In the genomic region with DNA sequence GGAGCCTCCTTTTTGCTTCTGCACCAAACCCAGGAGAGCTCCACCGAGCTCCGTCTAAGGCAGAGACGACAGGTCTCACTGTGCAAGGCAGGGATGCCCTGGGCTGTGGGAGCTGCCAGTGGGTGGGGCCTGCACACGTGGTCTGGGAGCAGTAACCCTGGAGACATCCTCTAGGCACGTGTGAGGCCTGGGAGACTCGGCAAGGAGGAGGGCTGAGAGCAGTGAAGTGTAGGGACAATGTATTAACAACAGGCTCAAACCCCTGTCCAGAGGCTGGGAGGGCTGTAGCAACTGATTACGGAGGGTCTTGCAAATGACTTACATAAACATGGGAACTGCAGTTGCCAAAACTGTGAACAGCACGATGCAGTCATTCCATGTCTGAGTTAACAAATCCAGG, we compare ENCODE assay signal across 11 cellular contexts. TPM values are rescaled to one million over a fixed set of nuclear protein-coding genes. Genes with fewer than 3 reads are reported as not detected.
DNase-seq lines count a peak whose midpoint lies in the region; ATAC-seq, FAIRE-seq and TF ChIP-seq lines count a peak whose summit lies in the region.
"Had no signal": no experiment of that assay in that cellular context is flagged by ENCODE, and none has a peak within 500 bp of the region (broad histone marks: within the 10 kb centered on the region; RNA-seq: fewer than 3 reads in every experiment).

No MANE protein-coding gene starts in this region.

- H3K4me1 ChIP-seq in HCT116 (ENCODE audit: control insufficient read depth in 1 of 2, insufficient read depth in 2 of 2, low read length in 2 of 2) (no peaks in the 10 kb centered on the region; a peak in 1 of 4 replicates), keratinocyte (ENCODE audit: control insufficient read depth, extremely low read depth, insufficient read depth, low read length) (peaks cover 31% of the 10 kb centered on the region), spleen (peaks cover 0 to 3% (median 0%) of the 10 kb centered on the region in 6 donors)
- H3K4me1 ChIP-seq: HAP-1 had no signal

- 51 to 77% (median 66%) methylated on average over 8 of the region's 8 CpGs for WGBS in spleen, 5 donors

- H3K27me3 ChIP-seq in HCT116 (ENCODE audit: insufficient read depth, low read length) = no peaks in the 10 kb centered on the region
- no peaks in the 10 kb centered on the region for H3K27me3 ChIP-seq in keratinocyte (ENCODE audit: control insufficient read depth, extremely low read depth, insufficient read depth, low read length)
- no peaks in the 10 kb centered on the region for H3K27me3 ChIP-seq in spleen (replicated peaks in 1 of 7)

- no peak overlapping the region for H3K4me3 ChIP-seq in HCT116 (replicated peaks in 1 of 2; ENCODE audit: low read depth in 1 of 2, low read length in 2 of 2)
- peak overlapping the region in 1 of 3 experiments; percentile 39 for H3K4me3 ChIP-seq in keratinocyte (ENCODE audit: control insufficient read depth in 2 of 3, extremely low read depth in 1 of 3, insufficient read depth in 2 of 3, low read depth in 1 of 3, low read length in 3 of 3)
- H3K4me3 ChIP-seq in spleen = no peak overlapping the region
- H3K4me3 ChIP-seq: HAP-1 had no signal

- DNase-seq in HCT116 (ENCODE audit: low read depth, low spot score) (no peak), amniotic epithelial cell (ENCODE audit: low read depth) (peak; percentile 45), keratinocyte (ENCODE audit: low read depth, low spot score) (no peak), spleen (peak; percentile 48), GF-D8 (lab: John Stamatoyannopoulos, UW) (no peak), NCI-H2081 (lab: John Stamatoyannopoulos, UW) (no peak), DMS114 treated with DMSO at 0.1 percent for 48 hours (lab: John Stamatoyannopoulos, UW; ENCODE audit: unreplicated experiment) (no peak)
- DNase-seq: NCI-H2227 treated with DMSO at 0.1 percent for 48 hours had no signal

- TF ChIP-seq POLR2A in HCT116 (IDR thresholded peaks at IDR 0.05; ENCODE audit: borderline replicate concordance, extremely low read depth, insufficient read depth, insufficient read length) (no peak), spleen (IDR thresholded peaks at IDR 0.05) (no peak)

- H3K79me2 ChIP-seq in HCT116 (ENCODE audit: insufficient read depth, low read length) (no peaks in the 10 kb centered on the region), keratinocyte (ENCODE audit: control insufficient read depth, insufficient read depth, low read length) (no peaks in the 10 kb centered on the region)

- dilution Hi-C loops in keratinocyte (cut with MboI; ENCODE audit: extremely low pct_ligation_motif_present, low sequenced_read_pairs) = no loop called here

- H2AFZ ChIP-seq in HCT116 (ENCODE audit: low read depth, low read length, poor library complexity, severe bottlenecking) (no peak overlapping the region), keratinocyte (ENCODE audit: control insufficient read depth, low read length) (peak overlapping the region; percentile 85)

- H3K4me2 ChIP-seq in HCT116 (ENCODE audit: low read length) (no peak overlapping the region), keratinocyte (ENCODE audit: control insufficient read depth, extremely low read depth, insufficient read depth, low read depth, low read length) (peak overlapping the region; percentile 82)

- no peaks in the 10 kb centered on the region for H3K36me3 ChIP-seq in HCT116 (ENCODE audit: control insufficient read depth in 1 of 2, insufficient read depth in 2 of 2, low read length in 2 of 2)
- H3K36me3 ChIP-seq in keratinocyte (ENCODE audit: control insufficient read depth in 2 of 2, extremely low read depth in 1 of 2, insufficient read depth in 2 of 2, low read length in 2 of 2) = no peaks in the 10 kb centered on the region
- H3K36me3 ChIP-seq in spleen = no peaks in the 10 kb centered on the region
- H3K36me3 ChIP-seq: HAP-1 had no signal

- intact Hi-C loops in HCT116 (cut with micrococcal nuclease) (loop anchor here (2.0 kb wide), 2 partner anchors 106 to 204 kb away; no protein-coding TSS in a partner anchor), spleen (cut with DNase I; ENCODE audit: low total_unique reads) (no loop called here)

- CTCF ChIA-PET in HCT116 (lab: Charles Lee) = interaction anchor here (1.2 to 3.1 kb wide), 3 partner anchors 107 to 110 kb away, joined by 3 to 11 read pairs (median 5); no protein-coding TSS in a partner anchor

- RAD21 ChIA-PET in HCT116 (lab: Charles Lee; ENCODE audit: low non-redundant PET in 1 of 2, low total read pairs in 2 of 2, uncharacterized antibody in 2 of 2, unreplicated experiment in 2 of 2) = no interaction called here

- H3K9ac ChIP-seq in HCT116 (ENCODE audit: low read length) (no peak overlapping the region), keratinocyte (ENCODE audit: control insufficient read depth, extremely low read depth, insufficient read depth, low read length) (peak overlapping the region; percentile 75)

- peaks cover 2% of the 10 kb centered on the region for H3K9me1 ChIP-seq in keratinocyte (ENCODE audit: control insufficient read depth, extremely low read depth, insufficient read depth, low read length)

- TF ChIP-seq CTCF in HCT116 (IDR thresholded peaks at IDR 0.05 in 2 of 3, conservative IDR thresholded peaks at IDR 0.05 in 1 of 3; ENCODE audit: borderline replicate concordance in 1 of 3, insufficient read depth in 1 of 3, low read depth in 2 of 3, low read length in 2 of 3) (no peak), keratinocyte (optimal IDR thresholded peaks at IDR 0.05 in 1 of 3, IDR thresholded peaks at IDR 0.05 in 1 of 3, conservative IDR thresholded peaks at IDR 0.05 in 1 of 3; ENCODE audit: extremely low read depth in 1 of 3, insufficient read depth in 2 of 3, low read length in 3 of 3) (no peak), spleen (IDR thresholded peaks at IDR 0.05 in 8 of 11, conservative IDR thresholded peaks at IDR 0.05 in 3 of 11) (no peak)

- 0 out of 4 replicates have a peak, but pooled peaks cover 0 to 4% of the 10 kb centered on the region in 2 experiments for H3K9me3 ChIP-seq in HCT116 (ENCODE audit: control insufficient read depth in 1 of 2, insufficient read depth in 1 of 2, low read depth in 1 of 2, low read length in 2 of 2)
- H3K9me3 ChIP-seq in keratinocyte (ENCODE audit: control insufficient read depth, low read depth, low read length) = no peaks in the 10 kb centered on the region
- peaks cover 0 to 2% (median 0%) of the 10 kb centered on the region in 8 donors for H3K9me3 ChIP-seq in spleen
- H3K9me3 ChIP-seq: HAP-1 had no signal

- no peaks in the 10 kb centered on the region for H4K20me1 ChIP-seq in HCT116 (ENCODE audit: insufficient read depth)
- no peaks in the 10 kb centered on the region for H4K20me1 ChIP-seq in keratinocyte (ENCODE audit: control insufficient read depth, extremely low read depth, insufficient read depth, low read length)

- POLR2A ChIA-PET in HCT116 (lab: Charles Lee) = no interaction called here

- no peak for TF ChIP-seq RAD21 in HCT116 (IDR thresholded peaks at IDR 0.05; ENCODE audit: low read depth)

- BruUV-seq in HCT116 (replicated peaks; lab: Mats Ljungman, UMichigan) = no TSS peak

- ATAC-seq in HCT116 (peak; percentile 70), HG02798 (IDR thresholded peaks at IDR 0.05; ENCODE audit: poor library complexity, unreplicated experiment) (no peak)

- no peak for FAIRE-seq in keratinocyte (lab: Jason Lieb, UNC)

- H3K27ac ChIP-seq in HCT116 (ENCODE audit: low read depth, low read length) = no peak overlapping the region
- peak overlapping the region; percentile 90 for H3K27ac ChIP-seq in keratinocyte (ENCODE audit: control insufficient read depth, insufficient read depth, low read length)
- no peak overlapping the region for H3K27ac ChIP-seq in spleen

- no peaks in the 10 kb centered on the region for H3K9me2 ChIP-seq in HCT116 (ENCODE audit: insufficient read depth)

TF ChIP-seq in HCT116, 20 proteins besides CTCF, POLR2A, EP300 and RAD21 (continues in another document):
- TF ChIP-seq ZNF274 (IDR thresholded peaks at IDR 0.05; ENCODE audit: low read depth, low read length) (no peak), CEBPB (IDR thresholded peaks at IDR 0.05; ENCODE audit: low read depth) (no peak), POLR2AphosphoS5 (IDR thresholded peaks at IDR 0.05; ENCODE audit: low read depth, low read length) (no peak), FOSL1 (IDR thresholded peaks at IDR 0.05; ENCODE audit: low read depth) (no peak), EGR1 (IDR thresholded peaks at IDR 0.05; ENCODE audit: low read depth) (no peak), TCF7L2 (IDR thresholded peaks at IDR 0.05; ENCODE audit: borderline replicate concordance, extremely low read depth, insufficient read depth, insufficient read length) (no peak), SRF (IDR thresholded peaks at IDR 0.05; ENCODE audit: low read depth) (no peak), JUND (IDR thresholded peaks at IDR 0.05) (no peak), YY1 (IDR thresholded peaks at IDR 0.05; ENCODE audit: extremely low read depth, insufficient replicate concordance, low read depth, low read length) (no peak)

RNA-seq across cellular contexts. Expression of gene CYP27C1, which starts 45.1 kb away (rescaled TPM):
- total RNA-seq in HCT116 (2021; ENCODE audit: unreplicated experiment) (not detected), spleen (under 1 TPM in 5 of 7 donors, not detected in 2; 0.07 to 0.36 (median 0.19) TPM)
- not detected in 2 replicates for polyA plus RNA-seq in HCT116 (2012)
- polyA plus RNA-seq in keratinocyte (3.1 to 7.9 TPM (median 6.1 TPM) in 3 replicates), spleen (under 1 TPM; 0.10 to 0.33 (median 0.23) TPM)
- 2.2 TPM for polyA plus RNA-seq in keratinocyte (2011; ENCODE audit: low read depth)
- 4.0 and 4.8 TPM in 2 replicates for polyA plus RNA-seq in keratinocyte (2011; cell fraction: cytosol; rRNA removed)
- 10.8 and 12.3 TPM in 2 replicates for polyA plus RNA-seq in keratinocyte (2011; cell fraction: nucleus; rRNA removed)
- 2.3 and 7.4 TPM in 2 replicates for polyA plus RNA-seq in keratinocyte (2012; ENCODE audit: low replicate concordance)
- 2.9 to 6.9 TPM (median 4.4 TPM) in 3 replicates for polyA minus RNA-seq in keratinocyte
- polyA minus RNA-seq in keratinocyte (2011; cell fraction: cytosol; rRNA and poly(A)+ RNA removed) = 1.3 TPM
- 1.6 and 3.5 TPM in 2 replicates for polyA minus RNA-seq in keratinocyte (2011; cell fraction: nucleus; rRNA and poly(A)+ RNA removed)
- total RNA-seq: lung microvascular endothelial cell had no signal

Comparison
In these comparisons a context has a peak if more than half of its experiments do, and no peak if none do; other contexts are left out.
1. DNase-seq: peak in amniotic epithelial cell (single experiment) and spleen (single experiment); none in HCT116 (single experiment), keratinocyte (single experiment), GF-D8 (single experiment), NCI-H2081 (0 of 2) and DMS114 treated with DMSO at 0.1 percent for 48 hours (single experiment).